16 cellular contexts compared by ENCODE assay signal in the genomic region with DNA sequence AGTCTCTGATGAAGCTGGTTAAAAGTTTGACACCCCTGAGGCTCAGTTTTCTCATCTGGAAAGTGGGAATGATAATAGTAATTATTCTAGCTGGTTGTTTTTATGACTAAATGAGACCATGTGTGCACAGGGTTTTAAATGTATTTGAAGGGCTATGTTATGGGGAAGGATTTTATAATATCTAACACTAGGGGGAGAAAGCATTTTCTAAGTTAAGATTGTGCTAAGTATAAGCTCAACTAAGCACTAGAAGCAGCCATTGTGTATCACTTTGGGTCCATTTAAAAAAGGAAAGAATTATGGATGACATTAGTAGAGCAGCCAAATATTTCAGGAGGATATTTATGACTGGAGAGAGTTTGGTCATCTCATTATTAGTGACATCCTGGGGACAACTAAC. TPM values are rescaled to one million over a fixed set of nuclear protein-coding genes. Genes with fewer than 3 reads are reported as not detected.
DNase-seq lines count a peak whose midpoint lies in the region; ATAC-seq and TF ChIP-seq lines count a peak whose summit lies in the region.
"Had no signal": no experiment of that assay in that cellular context is flagged by ENCODE, and none has a peak within 500 bp of the region (broad histone marks: within the 10 kb centered on the region; RNA-seq: fewer than 3 reads in every experiment).

No MANE protein-coding gene starts in this region.

- H3K36me3 ChIP-seq in SK-N-SH (replicated peaks in 1 of 2; ENCODE audit: control insufficient read depth in 1 of 2, insufficient read depth in 2 of 2, low read length in 1 of 2), result no peaks in the 10 kb centered on the region
- H3K36me3 ChIP-seq in Karpas-422 (ENCODE audit: insufficient read depth, low read length), result no peaks in the 10 kb centered on the region
- no peaks in the 10 kb centered on the region for H3K36me3 ChIP-seq in smooth muscle cell (ENCODE audit: low read depth)

- DNase-seq in SK-N-SH (no peak), Karpas-422 (peak; percentile 58), cardiac fibroblast (ENCODE audit: low read depth in 2 of 2) (peak in 1 of 2 donors; percentile 27), smooth muscle cell (lab: John Stamatoyannopoulos, UW; ENCODE audit: unreplicated experiment) (no peak), posterior cingulate gyrus (no peak)
- DNase-seq: activated CD4-positive, CD25-positive, alpha-beta regulatory T cell treated with anti-CD3 and anti-CD28 coated beads, Interleukin-2, amount 50 U/mL, for 72 hours; islet precursor cell; NCI-H1436; NCI-H446 treated with DMSO at 0.1 percent for 48 hours; stimulated activated naive CD8-positive, alpha-beta T cell treated with anti-CD3 and anti-CD28 coated beads, Interleukin-15, Interleukin-2, amounts not matched to agents 100 U/mL and 50 U/mL, for 24 hours had no signal

- H3K9me3 ChIP-seq in SK-N-SH (no peaks in the 10 kb centered on the region), Karpas-422 (ENCODE audit: low read length) (peaks cover 5% of the 10 kb centered on the region; the same call in 1 of the 2 replicates), smooth muscle cell (replicated peaks; ENCODE audit: low read depth) (no peaks in the 10 kb centered on the region)

- H3K4me3 ChIP-seq in SK-N-SH (ENCODE audit: low read depth in 2 of 2, low read length in 1 of 2) (no peak overlapping the region), Karpas-422 (ENCODE audit: low read length) (no peak overlapping the region), cardiac fibroblast (replicated peaks in 1 of 2; ENCODE audit: low read depth in 2 of 2, low read length in 2 of 2) (no peak overlapping the region), smooth muscle cell (no peak overlapping the region)
- H3K4me3 ChIP-seq: skin epidermis had no signal

- H4K20me1 ChIP-seq in SK-N-SH (ENCODE audit: insufficient read depth), result no peaks in the 10 kb centered on the region
- no peaks in the 10 kb centered on the region for H4K20me1 ChIP-seq in Karpas-422 (ENCODE audit: insufficient read depth, low read depth, low read length)
- no peaks in the 10 kb centered on the region for H4K20me1 ChIP-seq in smooth muscle cell (ENCODE audit: low read depth)

- intact Hi-C loops in posterior cingulate gyrus (cut with DNase I), result no loop called here

- H3K27ac ChIP-seq in SK-N-SH (ENCODE audit: low read depth in 2 of 2, low read length in 1 of 2) (no peak overlapping the region), Karpas-422 (ENCODE audit: low read length) (no peak overlapping the region), smooth muscle cell (ENCODE audit: low read depth) (no peak overlapping the region)
- H3K27ac ChIP-seq: skin epidermis had no signal

- H3K4me2 ChIP-seq in SK-N-SH (no peak overlapping the region), Karpas-422 (ENCODE audit: low read depth, low read length, poor library complexity, severe bottlenecking) (no peak overlapping the region), smooth muscle cell (no peak overlapping the region)

- H3K9ac ChIP-seq in SK-N-SH, result no peak overlapping the region
- no peak overlapping the region for H3K9ac ChIP-seq in Karpas-422 (ENCODE audit: low read length)
- no peak overlapping the region for H3K9ac ChIP-seq in smooth muscle cell (ENCODE audit: low read depth)

- no peaks in the 10 kb centered on the region for H3K79me2 ChIP-seq in SK-N-SH (ENCODE audit: insufficient read depth)
- no peaks in the 10 kb centered on the region for H3K79me2 ChIP-seq in Karpas-422 (ENCODE audit: low read length)
- no peaks in the 10 kb centered on the region for H3K79me2 ChIP-seq in smooth muscle cell (ENCODE audit: low read depth)

- H3K27me3 ChIP-seq in SK-N-SH (ENCODE audit: insufficient read depth) (no peaks in the 10 kb centered on the region), Karpas-422 (ENCODE audit: low read length) (peaks cover 5% of the 10 kb centered on the region; the same call in 1 of the 2 replicates), smooth muscle cell (ENCODE audit: low read depth) (no peaks in the 10 kb centered on the region)

- ATAC-seq in SK-N-SH treated with all-trans-retinoic acid at 6 μM for 48 hours, result no peak
- ATAC-seq in GM19452 (IDR thresholded peaks at IDR 0.05; ENCODE audit: unreplicated experiment), result no peak
- ATAC-seq in GM19035 (IDR thresholded peaks at IDR 0.05; ENCODE audit: unreplicated experiment), result no peak
- ATAC-seq: HepG2; stimulated activated naive CD8-positive, alpha-beta T cell treated with anti-CD3 and anti-CD28 coated beads, Interleukin-15, Interleukin-2, amounts not matched to agents 100 U/mL and 50 U/mL, for 24 hours had no signal

- POLR2A ChIA-PET in SK-N-SH (lab: Yijun Ruan, JAX), result interaction anchor here (0.6 kb wide), 1 partner anchor 189 kb away, joined by 3 read pairs; no protein-coding TSS in a partner anchor

- TF ChIP-seq CTCF in SK-N-SH (IDR thresholded peaks at IDR 0.05) (peak; percentile 45), cardiac fibroblast (IDR thresholded peaks at IDR 0.05; ENCODE audit: low read depth, low read length) (peak; percentile 25), smooth muscle cell (IDR thresholded peaks at IDR 0.05; ENCODE audit: borderline replicate concordance, insufficient read depth, poor library complexity, severe bottlenecking) (peak; percentile 14)

- peaks cover 3% of the 10 kb centered on the region for H3F3A ChIP-seq in SK-N-SH (replicated peaks; ENCODE audit: insufficient read depth)
- no peaks in the 10 kb centered on the region for H3F3A ChIP-seq in smooth muscle cell (ENCODE audit: low read depth)

- H3K9me2 ChIP-seq in SK-N-SH (no peaks in the 10 kb centered on the region), Karpas-422 (replicated peaks; ENCODE audit: insufficient read depth, low read length) (no peaks in the 10 kb centered on the region)

- H2AFZ ChIP-seq in SK-N-SH (ENCODE audit: low read depth) (no peak overlapping the region), Karpas-422 (ENCODE audit: low read length) (no peak overlapping the region), smooth muscle cell (ENCODE audit: low read depth) (no peak overlapping the region)

- TF ChIP-seq RAD21 in SK-N-SH (IDR thresholded peaks at IDR 0.05; ENCODE audit: low read length), result peak; percentile 6; the same call in 1 of the 2 replicates

- CTCF ChIA-PET in SK-N-SH (lab: Yijun Ruan, JAX), result interaction anchor here (0.9 to 6.7 kb wide), 19 partner anchors 9 to 491 kb away, joined by 3 to 69 read pairs (median 4); no protein-coding TSS in a partner anchor

- no peak for TF ChIP-seq EP300 in SK-N-SH (IDR thresholded peaks at IDR 0.05; ENCODE audit: borderline replicate concordance in 1 of 2, low read depth in 1 of 2, low read length in 1 of 2)

- H3K4me1 ChIP-seq in SK-N-SH (ENCODE audit: control insufficient read depth in 1 of 2, insufficient read depth in 2 of 2, low read depth in 1 of 2, low read length in 1 of 2) (peaks cover 3 to 6% of the 10 kb centered on the region in 2 experiments; a peak in 2 of 4 replicates), Karpas-422 (ENCODE audit: low read length) (no peaks in the 10 kb centered on the region), smooth muscle cell (ENCODE audit: low read depth) (no peaks in the 10 kb centered on the region)

TF ChIP-seq in SK-N-SH, 30 proteins besides CTCF, POLR2A, EP300 and RAD21 (continues in another document):
- TF ChIP-seq NFIC (IDR thresholded peaks at IDR 0.05; ENCODE audit: borderline replicate concordance), result no peak

TF ChIP-seq in SK-N-SH treated with all-trans-retinoic acid at 6 μM for 48 hours, 23 proteins besides CTCF, POLR2A, EP300 and RAD21:
- TF ChIP-seq ESRRG (CRISPR knock-in tag; IDR thresholded peaks at IDR 0.05) (no peak), ZNF565 (CRISPR knock-in tag; conservative IDR thresholded peaks at IDR 0.05; ENCODE audit: low read depth) (no peak), SNAI2 (CRISPR knock-in tag; IDR thresholded peaks at IDR 0.05) (no peak), OSR1 (CRISPR knock-in tag; IDR thresholded peaks at IDR 0.05) (no peak), BACH2 (CRISPR knock-in tag; IDR thresholded peaks at IDR 0.05; ENCODE audit: borderline replicate concordance) (no peak)

RNA-seq across cellular contexts. Expression of gene CREB5, which starts 49.5 kb away (rescaled TPM):
- polyA plus RNA-seq in SK-N-SH (2012; rRNA removed) (14.2 and 19.3 TPM in 2 replicates), smooth muscle cell (6.2 and 17.0 TPM in 2 replicates)
- polyA plus RNA-seq in SK-N-SH (2012; cell fraction: cytosol; rRNA removed), result 7.0 and 8.3 TPM in 2 replicates
- polyA plus RNA-seq in SK-N-SH (2012; cell fraction: nucleus; rRNA removed), result 15.8 and 32.8 TPM in 2 replicates
- total RNA-seq in Karpas-422 (2014; rRNA removed; shearing (Covaris generic); ENCODE audit: low replicate concordance), result 7.8 and 52.1 TPM in 2 replicates
- total RNA-seq in smooth muscle cell, result 18.2 and 35.1 TPM in 2 replicates
- total RNA-seq: T-helper 2 cell treated with Interferon-gamma antibody and Interleukin-4, amounts not matched to agents 100 ng/mL and 5 ng/mL, for 36 hours had no signal
